8 cellular contexts compared by ENCODE assay signal in the genomic region with DNA sequence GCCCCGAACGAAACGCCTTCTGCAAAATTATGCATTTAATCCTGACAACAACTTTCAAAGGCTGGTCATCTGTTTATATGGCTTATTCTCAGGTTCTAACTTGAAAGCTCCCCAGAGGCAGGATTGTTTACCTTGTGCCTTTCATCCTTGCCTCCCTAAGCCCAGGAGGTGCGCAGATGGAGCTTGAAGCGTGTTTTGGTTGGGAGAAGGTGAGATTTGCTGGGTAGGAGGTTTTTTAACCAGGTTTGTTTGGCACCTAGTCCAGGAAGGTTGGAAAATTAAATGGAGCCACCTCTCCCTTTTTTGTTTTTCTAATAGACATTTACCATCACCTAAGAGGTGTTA.
A peak's percentile ranks its signal among the peaks of the same experiment; 100 is the strongest.
DNase-seq lines count a peak whose midpoint lies in the region; ATAC-seq and TF ChIP-seq lines count a peak whose summit lies in the region.

No MANE protein-coding gene starts in this region.

- ATAC-seq in stimulated activated naive CD8-positive, alpha-beta T cell treated with anti-CD3 and anti-CD28 coated beads, Interleukin-15, amount 100 ng/mL, for 72 hours, result no peak

- H3K4me3 ChIP-seq in WI38 (ENCODE audit: low read depth, low read length) (peak overlapping the region; percentile 84), iPS-11a (ENCODE audit: low read depth, low read length) (peak overlapping the region; percentile 78)

- H3K27me3 Mint-ChIP-seq in stimulated activated naive CD8-positive, alpha-beta T cell treated with anti-CD3 and anti-CD28 coated beads, Interleukin-15, amount 100 ng/mL, for 72 hours, result no peaks in the 10 kb centered on the region

- H3K9me3 Mint-ChIP-seq in stimulated activated naive CD8-positive, alpha-beta T cell treated with anti-CD3 and anti-CD28 coated beads, Interleukin-15, amount 100 ng/mL, for 72 hours, result no peaks in the 10 kb centered on the region

- H3K4me1 Mint-ChIP-seq in stimulated activated naive CD8-positive, alpha-beta T cell treated with anti-CD3 and anti-CD28 coated beads, Interleukin-15, amount 100 ng/mL, for 72 hours, result peaks cover 56% of the 10 kb centered on the region

- H3K4me3 Mint-ChIP-seq in stimulated activated naive CD8-positive, alpha-beta T cell treated with anti-CD3 and anti-CD28 coated beads, Interleukin-15, amount 100 ng/mL, for 72 hours, result peak overlapping the region; percentile 93 to 99

- H3K27ac Mint-ChIP-seq in stimulated activated naive CD8-positive, alpha-beta T cell treated with anti-CD3 and anti-CD28 coated beads, Interleukin-15, amount 100 ng/mL, for 72 hours, result peak overlapping the region; percentile 96 to 99

- DNase-seq in NCI-H2107 treated with DMSO at 0.1 percent for 48 hours (lab: John Stamatoyannopoulos, UW; ENCODE audit: unreplicated experiment) (peak; percentile 10), NCI-H2107 (lab: John Stamatoyannopoulos, UW) (no peak), HPDE6-E6E7 (ENCODE audit: extremely low spot score) (no peak)
- DNase-seq in stimulated activated naive CD8-positive, alpha-beta T cell treated with anti-CD3 and anti-CD28 coated beads, Interleukin-15, amount 100 ng/mL, for 72 hours, result no peak
- DNase-seq in stimulated activated CD4-positive, alpha-beta T cell treated with anti-CD3 and anti-CD28 coated beads, Interleukin-2, amount 100 ng/mL, for 24 hours, result no peak
- no peak for DNase-seq in effector CD8-positive, alpha-beta T cell (lab: John Stamatoyannopoulos, UW)

- no peak for TF ChIP-seq CTCF in WI38 (IDR thresholded peaks at IDR 0.05; ENCODE audit: low read depth, low read length)
